ENCODE assay signal across 8 cellular contexts in the genomic region with DNA sequence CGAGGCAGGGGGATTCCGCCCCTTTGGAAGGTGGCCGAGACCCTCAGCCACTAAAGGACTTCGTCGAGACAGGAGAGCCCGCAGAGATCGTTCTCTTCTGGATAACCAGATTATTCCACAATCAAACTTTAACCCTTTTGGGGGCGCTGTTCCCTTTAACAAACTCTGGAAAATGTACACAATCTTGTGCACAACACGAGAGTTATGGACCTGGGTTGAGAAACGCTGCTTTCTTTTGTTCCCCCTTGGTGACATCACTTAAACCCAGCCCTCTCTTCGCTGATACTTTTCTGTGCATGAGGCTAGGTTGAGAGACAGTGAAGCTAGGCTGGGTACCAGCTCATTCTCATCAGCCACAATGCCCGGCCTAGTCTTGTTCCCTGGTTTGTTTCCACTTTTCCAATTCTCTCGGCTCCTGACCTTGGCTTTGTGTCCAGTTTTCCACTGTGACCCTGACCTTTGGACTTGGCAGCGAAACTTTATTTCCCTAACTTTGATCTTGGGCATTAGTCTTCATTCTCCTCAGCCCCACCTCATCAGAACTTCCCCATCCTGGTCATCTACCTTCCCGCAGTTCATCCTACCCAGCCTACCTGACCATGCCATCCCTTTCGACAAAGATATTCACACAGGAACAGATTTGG. TPM values are rescaled to one million over a fixed set of nuclear protein-coding genes. Genes with fewer than 3 reads are reported as not detected.
DNase-seq lines count a peak whose midpoint lies in the region; ATAC-seq and TF ChIP-seq lines count a peak whose summit lies in the region.

No MANE protein-coding gene starts in this region.

- peak in 55 of 56 donors; percentile 34 to 80 (median 65) for TF ChIP-seq CTCF in dorsolateral prefrontal cortex (IDR thresholded peaks at IDR 0.05 in 54 of 56, conservative IDR thresholded peaks at IDR 0.05 in 2 of 56; ENCODE audit: low read depth in 1 of 56, partially characterized antibody in 56 of 56)
- TF ChIP-seq CTCF in lower leg skin (IDR thresholded peaks at IDR 0.05), result no peak

- peak; percentile 43 to 57 for DNase-seq in stimulated activated CD4-positive, alpha-beta T cell treated with anti-CD3 and anti-CD28 coated beads, Interleukin-2, amount 100 ng/mL, for 48 hours
- no peak for DNase-seq in stimulated activated CD4-positive, alpha-beta T cell treated with anti-CD3 and anti-CD28 coated beads, Interleukin-12 subunit alpha, Interleukin-12 subunit beta, amount 100 ng/mL, for 4 hours
- peak; percentile 88 for DNase-seq in NCI-H1105 treated with DMSO at 0.1 percent for 48 hours (lab: John Stamatoyannopoulos, UW)
- peak; percentile 59 for DNase-seq in SKM-1 treated with dmso at 0.1 percent for 144 hours (lab: John Stamatoyannopoulos, UW; ENCODE audit: unreplicated experiment)
- DNase-seq in dorsolateral prefrontal cortex, result peak in 2 of 10 donors; percentile 54 to 65
- DNase-seq in lower leg skin (ENCODE audit: low spot score in 2 of 2), result no peak
- DNase-seq in substantia nigra (lab: John Stamatoyannopoulos, UW), result peak in 17 of 49 donors; percentile 30 to 90 (median 70)

- H3K27ac ChIP-seq in dorsolateral prefrontal cortex, result peak overlapping the region; percentile 76 to 99 (median 96)
- peak overlapping the region; percentile 94 for H3K27ac ChIP-seq in substantia nigra (ENCODE audit: low read depth, low read length, poor library complexity, severe bottlenecking)

- peak; percentile 4 for ATAC-seq in HG02588 (IDR thresholded peaks at IDR 0.05; ENCODE audit: unreplicated experiment)

- peak overlapping the region; percentile 63 to 100 (median 98) for H3K4me3 ChIP-seq in dorsolateral prefrontal cortex
- H3K4me3 ChIP-seq in lower leg skin (ENCODE audit: low read depth, poor library complexity, severe bottlenecking), result peak overlapping the region; percentile 96

- H3K27me3 ChIP-seq in dorsolateral prefrontal cortex, result no peaks in the 10 kb centered on the region

- no peak for TF ChIP-seq POLR2A in lower leg skin (IDR thresholded peaks at IDR 0.05)

- WGBS in lower leg skin, 2 donors, result 19% methylated on average over 16 of the region's 16 CpGs

- intact Hi-C loops in dorsolateral prefrontal cortex (cut with DNase I) (loop anchor here (2.0 to 10.0 kb wide), 8 partner anchors 268 to 850 kb away; a partner anchor contains a TSS), lower leg skin (cut with DNase I; ENCODE audit: low total_unique reads) (no loop called here)

RNA-seq across cellular contexts. Expression of a gene that starts 0.8 kb away (rescaled TPM):
- total RNA-seq in dorsolateral prefrontal cortex, result 10 to 100 TPM; 18.9 to 53.0 (median 30.7) TPM
- 10 to 100 TPM; 31.1 to 83.1 (median 43.1) TPM for total RNA-seq in lower leg skin

Comparison
In these comparisons a context has a peak if more than half of its experiments do, and no peak if none do; other contexts are left out.
1. DNase-seq: peak in stimulated activated CD4-positive, alpha-beta T cell treated with anti-CD3 and anti-CD28 coated beads, Interleukin-2, amount 100 ng/mL, for 48 hours (2 of 2), NCI-H1105 treated with DMSO at 0.1 percent for 48 hours (single experiment) and SKM-1 treated with dmso at 0.1 percent for 144 hours (single experiment); none in stimulated activated CD4-positive, alpha-beta T cell treated with anti-CD3 and anti-CD28 coated beads, Interleukin-12 subunit alpha, Interleukin-12 subunit beta, amount 100 ng/mL, for 4 hours (single experiment) and lower leg skin (0 of 2).
2. CTCF ChIP-seq: peak in dorsolateral prefrontal cortex (55 of 56); none in lower leg skin (0 of 3).